ENCODE assay signal across 10 cellular contexts in the genomic region with DNA sequence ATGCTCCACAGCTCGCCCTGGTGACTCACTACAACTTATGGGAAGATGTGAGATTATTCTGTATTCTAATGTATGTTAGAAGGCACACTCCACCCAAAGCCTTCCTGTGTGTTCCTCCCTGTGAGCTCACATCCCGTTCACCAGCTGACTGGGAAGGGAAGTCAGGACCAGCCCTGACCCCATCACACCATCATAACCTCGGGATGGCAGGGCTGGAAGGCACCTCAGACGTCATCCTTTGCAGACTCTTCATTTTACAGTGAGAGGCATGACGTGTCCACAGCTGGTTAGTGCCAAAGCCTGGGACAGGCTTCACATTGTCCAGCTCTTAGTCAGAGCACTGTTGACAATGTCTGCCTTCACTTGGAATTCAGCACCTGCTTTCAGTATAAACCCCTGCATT.
A peak's percentile ranks its signal among the peaks of the same experiment; 100 is the strongest.
DNase-seq lines count a peak whose midpoint lies in the region; ATAC-seq and TF ChIP-seq lines count a peak whose summit lies in the region.
"Had no signal": no experiment of that assay in that cellular context is flagged by ENCODE, and none has a peak within 500 bp of the region (broad histone marks: within the 10 kb centered on the region; RNA-seq: fewer than 3 reads in every experiment).

No MANE protein-coding gene starts in this region.

- WGBS in sigmoid colon, 2 donors: 52 to 69% methylated on average over 5 of the region's 5 CpGs
- 48 to 57% methylated on average over 4 to 5 of the region's 5 CpGs for WGBS in esophagus squamous epithelium, 2 donors

- TF ChIP-seq POLR2A in sigmoid colon (IDR thresholded peaks at IDR 0.05): no peak
- no peak for TF ChIP-seq POLR2A in esophagus squamous epithelium (IDR thresholded peaks at IDR 0.05)

- H3K36me3 ChIP-seq in adipocyte (ENCODE audit: control insufficient read depth, insufficient read depth, low read length, severe bottlenecking): no peaks in the 10 kb centered on the region
- no peaks in the 10 kb centered on the region for H3K36me3 ChIP-seq in sigmoid colon
- no peaks in the 10 kb centered on the region for H3K36me3 ChIP-seq in esophagus squamous epithelium

- H3K27ac ChIP-seq in sigmoid colon (peak overlapping the region; percentile 40 to 84 (median 68)), esophagus squamous epithelium (no peak overlapping the region)

- TF ChIP-seq EP300 in sigmoid colon (IDR thresholded peaks at IDR 0.05): peak; percentile 58 to 97 (median 88)

- H3K4me3 ChIP-seq in adipocyte (ENCODE audit: low read length) (no peak overlapping the region), sigmoid colon (no peak overlapping the region), esophagus squamous epithelium (no peak overlapping the region)

- ATAC-seq in HG02884 (IDR thresholded peaks at IDR 0.05; ENCODE audit: unreplicated experiment) (no peak), GM19455 (IDR thresholded peaks at IDR 0.05; ENCODE audit: unreplicated experiment) (no peak)

- H3K27me3 ChIP-seq in adipocyte (replicated peaks; ENCODE audit: control insufficient read depth, insufficient read depth, low read length) (no peaks in the 10 kb centered on the region), sigmoid colon (no peaks in the 10 kb centered on the region), esophagus squamous epithelium (no peaks in the 10 kb centered on the region)

- TF ChIP-seq CTCF in sigmoid colon (IDR thresholded peaks at IDR 0.05) (no peak), esophagus squamous epithelium (IDR thresholded peaks at IDR 0.05) (no peak)

- no peaks in the 10 kb centered on the region for H3K9me3 ChIP-seq in adipocyte (ENCODE audit: control insufficient read depth, low read length)
- no peaks in the 10 kb centered on the region for H3K9me3 ChIP-seq in sigmoid colon
- no peaks in the 10 kb centered on the region for H3K9me3 ChIP-seq in esophagus squamous epithelium

- DNase-seq in GM04504 (ENCODE audit: low read depth) (peak; percentile 33), adipocyte (ENCODE audit: low read depth) (peak; percentile 71), glomerular endothelial cell (ENCODE audit: extremely low read depth, low read depth, low spot score) (peak; percentile 37), sigmoid colon (peak; percentile 83), NCI-H1048 (lab: John Stamatoyannopoulos, UW) (no peak), esophagus squamous epithelium (lab: John Stamatoyannopoulos, UW) (no peak)
- DNase-seq: GDM1, NCI-H2081 treated with DMSO at 0.1 percent for 48 hours had no signal

- no peak overlapping the region for H3K9ac ChIP-seq in adipocyte (ENCODE audit: low read length)

- intact Hi-C loops in sigmoid colon (cut with DNase I) (no loop called here), esophagus squamous epithelium (cut with DNase I) (no loop called here)

- peaks cover 21% of the 10 kb centered on the region for H3K4me1 ChIP-seq in adipocyte (ENCODE audit: control insufficient read depth, insufficient read depth, low read length)
- peaks cover 0 to 63% (median 45%) of the 10 kb centered on the region in 4 donors for H3K4me1 ChIP-seq in sigmoid colon
- peaks cover 0 to 2% (median 0%) of the 10 kb centered on the region in 3 donors for H3K4me1 ChIP-seq in esophagus squamous epithelium

Comparison
In these comparisons a context has a peak if more than half of its experiments do, and no peak if none do; other contexts are left out.
1. DNase-seq: peak in GM04504 (single experiment), adipocyte (single experiment), glomerular endothelial cell (single experiment) and sigmoid colon (single experiment); none in NCI-H1048 (single experiment) and esophagus squamous epithelium (single experiment).
2. H3K27ac ChIP-seq: peak in sigmoid colon (4 of 4); none in esophagus squamous epithelium (0 of 4).